Comparison of ENCODE assay signal across 1 cellular context in genomic region chr13:112606125-112607001, GRCh38.
A peak's percentile ranks its signal among the peaks of the same experiment; 100 is the strongest.
TF ChIP-seq lines count a peak whose summit lies in the region.

No MANE protein-coding gene starts in this region.

TF ChIP-seq in HepG2, 621 proteins besides CTCF, POLR2A, EP300 and RAD21 (continued from another document and continues in another):
- TF ChIP-seq ZHX1 (CRISPR knock-in tag; IDR thresholded peaks at IDR 0.05; ENCODE audit: low read depth) = no peak
- TF ChIP-seq RERE (CRISPR knock-in tag; IDR thresholded peaks at IDR 0.05; ENCODE audit: low read depth) = no peak
- peak; percentile 60; the same call in 1 of the 2 replicates for TF ChIP-seq ARID4A (CRISPR knock-in tag; IDR thresholded peaks at IDR 0.05; ENCODE audit: borderline replicate concordance)
- TF ChIP-seq SIX1 (CRISPR knock-in tag; IDR thresholded peaks at IDR 0.05; ENCODE audit: borderline replicate concordance) = no peak
- no peak for TF ChIP-seq ZNF572 (CRISPR knock-in tag; IDR thresholded peaks at IDR 0.05)
- TF ChIP-seq ZNF251 (CRISPR knock-in tag; IDR thresholded peaks at IDR 0.05) = no peak
- no peak for TF ChIP-seq ZBTB39 (CRISPR knock-in tag; IDR thresholded peaks at IDR 0.05)
- TF ChIP-seq HNF1B (CRISPR knock-in tag; IDR thresholded peaks at IDR 0.05) = no peak
- TF ChIP-seq CERS6 (CRISPR knock-in tag; IDR thresholded peaks at IDR 0.05) = no peak
- TF ChIP-seq CREM (IDR thresholded peaks at IDR 0.05) = no peak
- no peak for TF ChIP-seq CREM (CRISPR knock-in tag; IDR thresholded peaks at IDR 0.05)
- TF ChIP-seq TERF1 (CRISPR knock-in tag; IDR thresholded peaks at IDR 0.05) = no peak
- no peak for TF ChIP-seq ZNF549 (CRISPR knock-in tag; IDR thresholded peaks at IDR 0.05)
- TF ChIP-seq THAP9 (CRISPR knock-in tag; IDR thresholded peaks at IDR 0.05; ENCODE audit: borderline replicate concordance) = no peak
- no peak for TF ChIP-seq ZSCAN31 (CRISPR knock-in tag; IDR thresholded peaks at IDR 0.05; ENCODE audit: low read depth)
- no peak for TF ChIP-seq GRHL1 (CRISPR knock-in tag; conservative IDR thresholded peaks at IDR 0.05)
- no peak for TF ChIP-seq ZNF576 (CRISPR knock-in tag; IDR thresholded peaks at IDR 0.05)
- TF ChIP-seq TEAD2 (CRISPR knock-in tag; IDR thresholded peaks at IDR 0.05) = no peak
- TF ChIP-seq MLX (CRISPR knock-in tag; IDR thresholded peaks at IDR 0.05) = no peak
- no peak for TF ChIP-seq ZNF225 (CRISPR knock-in tag; IDR thresholded peaks at IDR 0.05)
- TF ChIP-seq TFDP2 (CRISPR knock-in tag; IDR thresholded peaks at IDR 0.05) = peak; percentile 63
- TF ChIP-seq GABPA (IDR thresholded peaks at IDR 0.05; ENCODE audit: low read depth, low read length) = no peak
- no peak for TF ChIP-seq GABPA (CRISPR knock-in tag; IDR thresholded peaks at IDR 0.05; ENCODE audit: low read depth)
- no peak for TF ChIP-seq ZNF777 (CRISPR knock-in tag; IDR thresholded peaks at IDR 0.05)
